ENCODE assay signal across 14 cellular contexts in genomic region chr3:53478166-53478830, GRCh38. TPM values are rescaled to one million over a fixed set of nuclear protein-coding genes. Genes with fewer than 3 reads are reported as not detected.
DNase-seq lines count a peak whose midpoint lies in the region; ATAC-seq, FAIRE-seq and TF ChIP-seq lines count a peak whose summit lies in the region.
"Had no signal": no experiment of that assay in that cellular context is flagged by ENCODE, and none has a peak within 500 bp of the region (broad histone marks: within the 10 kb centered on the region; RNA-seq: fewer than 3 reads in every experiment).

No MANE protein-coding gene starts in this region.

- no peak for FAIRE-seq in GM12892 (lab: Jason Lieb, UNC)

- no peak for TF ChIP-seq POLR2A in GM12892 (IDR thresholded peaks at IDR 0.05; ENCODE audit: low read depth, low read length)

- ATAC-seq in GM19397 (IDR thresholded peaks at IDR 0.05; ENCODE audit: unreplicated experiment): no peak
- ATAC-seq: activated CD8-positive, alpha-beta T cell treated with anti-CD3 and anti-CD28 coated beads, Interleukin-2, amount 10 ng/mL, durations not matched to agents 7 days and 5 days; effector memory CD8-positive, alpha-beta T cell had no signal

- DNase-seq in COLO829 (ENCODE audit: low spot score): peak; percentile 96
- peak; percentile 85 for DNase-seq in NCI-H526 treated with DMSO at 0.1 percent for 48 hours (lab: John Stamatoyannopoulos, UW)
- peak; percentile 99 for DNase-seq in foreskin melanocyte
- peak; percentile 62 for DNase-seq in mucosa of gallbladder (ENCODE audit: low spot score)
- DNase-seq in NOMO-1 (lab: John Stamatoyannopoulos, UW; ENCODE audit: unreplicated experiment in 2 of 2): no peak
- DNase-seq in COR-L47 (lab: John Stamatoyannopoulos, UW): no peak
- no peak for DNase-seq in GM12892 (ENCODE audit: insufficient read length)
- DNase-seq: activated CD8-positive, alpha-beta T cell treated with anti-CD3 and anti-CD28 coated beads, Interleukin-2, amount 10 ng/mL, durations not matched to agents 7 days and 5 days; effector memory CD8-positive, alpha-beta T cell; GF-D8; H7; NCI-H1694; stimulated activated CD4-positive, alpha-beta T cell treated with anti-CD3 and anti-CD28 coated beads, Interleukin-1b, Interleukin-23, amount 100 ng/mL, for 48 hours had no signal

RNA-seq across cellular contexts. Expression of gene CACNA1D, which starts 16.1 kb away (rescaled TPM):
- total RNA-seq in mucosa of gallbladder: 39.2 TPM
- polyA plus RNA-seq in GM12892 (2012; ENCODE audit: missing spikeins): 1.2 TPM

Comparison
In these comparisons a context has a peak if more than half of its experiments do, and no peak if none do; other contexts are left out.
1. DNase-seq: peak in COLO829 (single experiment), NCI-H526 treated with DMSO at 0.1 percent for 48 hours (single experiment), foreskin melanocyte (single experiment) and mucosa of gallbladder (single experiment); none in NOMO-1 (0 of 2), COR-L47 (single experiment) and GM12892 (single experiment).